ENCODE assay signal across 29 cellular contexts in genomic region chr4:86615501-86615900, GRCh38.
"Had no signal": no experiment of that assay in that cellular context is flagged by ENCODE, and none has a peak within 500 bp of the region (broad histone marks: within the 10 kb centered on the region; RNA-seq: fewer than 3 reads in every experiment).

No MANE protein-coding gene starts in this region.

- H3K4me3 Mint-ChIP-seq: activated CD4-positive, alpha-beta memory T cell treated with anti-CD3 and anti-CD28 coated beads, Interleukin-2, amount 10 ng/mL, durations not matched to agents 7 days and 5 days; activated CD4-positive, alpha-beta T cell treated with anti-CD3 and anti-CD28 coated beads, Interleukin-2, amount 10 ng/mL, durations not matched to agents 7 days and 5 days; endodermal cell; natural killer cell; neural progenitor cell; stimulated activated memory B cell treated with anti-CD40 and anti-IgM and Interleukin-4, amounts not matched to agents 10 μg/mL and 1 μg/mL and 100 μg/mL, for 72 hours; WTC11 had no signal

- H3K4me1 ChIP-seq: breast epithelium, esophagus muscularis mucosa, left ventricle myocardium inferior, parathyroid adenoma, psoas muscle, sigmoid colon, stomach, tibial artery, upper lobe of right lung had no signal

- H3K4me2 ChIP-seq: neural progenitor cell had no signal

- H3K9me3 ChIP-seq: breast epithelium, esophagus muscularis mucosa, psoas muscle, sigmoid colon, stomach, tibial artery, upper lobe of right lung had no signal

- H3K79me2 ChIP-seq: parathyroid adenoma had no signal

- ATAC-seq: activated naive CD4-positive, alpha-beta T cell treated with anti-CD3 and anti-CD28 coated beads, Interleukin-2, amount 50 U/mL, for 72 hours; foreskin keratinocyte; natural killer cell; psoas muscle; stimulated activated memory B cell treated with anti-CD40 and anti-IgM and Interleukin-4, amounts not matched to agents 10 μg/mL and 1 μg/mL and 100 μg/mL, for 72 hours; upper lobe of right lung; WTC11 had no signal

- H3K9me3 Mint-ChIP-seq: activated CD4-positive, alpha-beta T cell treated with anti-CD3 and anti-CD28 coated beads, Interleukin-2, amount 10 ng/mL, durations not matched to agents 7 days and 5 days; activated naive CD4-positive, alpha-beta T cell treated with anti-CD3 and anti-CD28 coated beads, Interleukin-2, amount 50 U/mL, for 72 hours had no signal

- H3K9ac ChIP-seq: neural progenitor cell, parathyroid adenoma had no signal

- H3K36me3 ChIP-seq: breast epithelium, esophagus muscularis mucosa, left ventricle myocardium inferior, neural progenitor cell, sigmoid colon, stomach, tibial artery, upper lobe of right lung had no signal

- H3K27me3 ChIP-seq: breast epithelium, esophagus muscularis mucosa, foreskin keratinocyte, neural progenitor cell, sigmoid colon, stomach, tibial artery, upper lobe of right lung had no signal

- DNase-seq: activated CD4-positive, alpha-beta memory T cell treated with anti-CD3 and anti-CD28 coated beads, Interleukin-2, amount 10 ng/mL, durations not matched to agents 7 days and 5 days; activated CD4-positive, alpha-beta T cell treated with anti-CD3 and anti-CD28 coated beads for 1 hour; activated CD4-positive, alpha-beta T cell treated with anti-CD3 and anti-CD28 coated beads, Interleukin-2, amount 10 ng/mL, durations not matched to agents 7 days and 5 days; activated naive CD4-positive, alpha-beta T cell; activated T-cell treated with anti-CD3 and anti-CD28 coated beads, Interleukin-2, amount 50 U/mL, for 48 hours; central memory CD4-positive, alpha-beta T cell; endodermal cell; foreskin keratinocyte; left ventricle myocardium inferior; mesendoderm; natural killer cell; occipital lobe; psoas muscle; sigmoid colon; small intestine; stimulated activated CD4-positive, alpha-beta T cell treated with anti-CD3 and anti-CD28 coated beads, Interleukin-1b, Interleukin-23, amount 100 ng/mL, for 48 hours; stimulated activated CD4-positive, alpha-beta T cell treated with anti-CD3 and anti-CD28 coated beads, Interleukin-4, amount 100 ng/mL, for 4 hours; stimulated activated CD8-positive, alpha-beta memory T cell treated with anti-CD3 and anti-CD28 coated beads, Interleukin-4, amount 100 ng/mL, for 48 hours; stomach; tibial artery; upper lobe of right lung had no signal

- H3K4me1 Mint-ChIP-seq: activated CD4-positive, alpha-beta memory T cell treated with anti-CD3 and anti-CD28 coated beads, Interleukin-2, amount 10 ng/mL, durations not matched to agents 7 days and 5 days; activated CD4-positive, alpha-beta T cell treated with anti-CD3 and anti-CD28 coated beads, Interleukin-2, amount 10 ng/mL, durations not matched to agents 7 days and 5 days; natural killer cell; neural progenitor cell; stimulated activated memory B cell treated with anti-CD40 and anti-IgM and Interleukin-4, amounts not matched to agents 10 μg/mL and 1 μg/mL and 100 μg/mL, for 72 hours had no signal

- H2AFZ ChIP-seq: neural progenitor cell, parathyroid adenoma had no signal

- H3K27me3 Mint-ChIP-seq: activated CD4-positive, alpha-beta memory T cell treated with anti-CD3 and anti-CD28 coated beads, Interleukin-2, amount 10 ng/mL, durations not matched to agents 7 days and 5 days; activated CD4-positive, alpha-beta T cell treated with anti-CD3 and anti-CD28 coated beads, Interleukin-2, amount 10 ng/mL, durations not matched to agents 7 days and 5 days had no signal

- H3K4me3 ChIP-seq: breast epithelium, esophagus muscularis mucosa, left ventricle myocardium inferior, lung, neural progenitor cell, psoas muscle, sigmoid colon, stomach, tibial artery, upper lobe of right lung had no signal

- H3K27ac Mint-ChIP-seq: activated CD4-positive, alpha-beta memory T cell treated with anti-CD3 and anti-CD28 coated beads, Interleukin-2, amount 10 ng/mL, durations not matched to agents 7 days and 5 days; activated CD4-positive, alpha-beta T cell treated with anti-CD3 and anti-CD28 coated beads, Interleukin-2, amount 10 ng/mL, durations not matched to agents 7 days and 5 days; activated naive CD4-positive, alpha-beta T cell treated with anti-CD3 and anti-CD28 coated beads, Interleukin-2, amount 50 U/mL, for 72 hours; endodermal cell; natural killer cell; neural progenitor cell; stimulated activated memory B cell treated with anti-CD40 and anti-IgM and Interleukin-4, amounts not matched to agents 10 μg/mL and 1 μg/mL and 100 μg/mL, for 72 hours; WTC11 had no signal

- H3K27ac ChIP-seq: breast epithelium, esophagus muscularis mucosa, foreskin keratinocyte, left ventricle myocardium inferior, neural progenitor cell, parathyroid adenoma, psoas muscle, sigmoid colon, stomach, tibial artery, upper lobe of right lung had no signal

- H3K36me3 Mint-ChIP-seq: activated naive CD4-positive, alpha-beta T cell treated with anti-CD3 and anti-CD28 coated beads, Interleukin-2, amount 50 U/mL, for 72 hours; natural killer cell; stimulated activated memory B cell treated with anti-CD40 and anti-IgM and Interleukin-4, amounts not matched to agents 10 μg/mL and 1 μg/mL and 100 μg/mL, for 72 hours had no signal
